In the genomic region with DNA sequence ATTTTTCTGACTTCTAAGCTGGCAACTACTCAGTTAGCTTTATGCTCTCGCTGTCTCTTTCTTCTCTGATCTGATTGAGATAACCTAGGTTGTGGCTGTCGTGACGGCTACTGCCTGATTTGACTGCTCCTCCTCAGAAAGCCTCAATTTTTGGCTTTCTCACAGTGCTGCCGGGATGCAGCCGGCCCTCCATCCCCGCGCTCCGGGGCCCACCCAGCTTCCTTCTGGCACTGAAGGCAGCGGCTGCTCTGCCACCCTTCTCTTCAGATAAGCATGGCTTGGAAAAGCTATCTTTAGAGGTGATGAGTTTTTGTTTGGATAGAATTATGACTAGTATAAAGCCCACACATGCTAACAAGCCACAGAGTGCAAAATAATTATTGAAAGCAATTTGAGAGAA, we compare ENCODE assay signal across 15 cellular contexts.
DNase-seq lines count a peak whose midpoint lies in the region; ATAC-seq and TF ChIP-seq lines count a peak whose summit lies in the region.
"Had no signal": no experiment of that assay in that cellular context is flagged by ENCODE, and none has a peak within 500 bp of the region (broad histone marks: within the 10 kb centered on the region; RNA-seq: fewer than 3 reads in every experiment).

No MANE protein-coding gene starts in this region.

- H3K4me2 ChIP-seq in GM23338, result no peak overlapping the region
- H3K4me2 ChIP-seq: A549 had no signal

- no peaks in the 10 kb centered on the region for H3K36me3 Mint-ChIP-seq in GM23338 (ENCODE audit: low read depth)
- H3K36me3 Mint-ChIP-seq in effector memory CD8-positive, alpha-beta T cell (ENCODE audit: insufficient read depth), result peaks cover 26% of the 10 kb centered on the region
- peaks cover 66% of the 10 kb centered on the region for H3K36me3 Mint-ChIP-seq in stimulated activated effector memory CD8-positive, alpha-beta T cell treated with anti-CD3 and anti-CD28 coated beads, Interleukin-12 subunit alpha, Interleukin-12 subunit beta, amount 100 ng/mL, for 72 hours
- H3K36me3 Mint-ChIP-seq: CD14-positive monocyte; CD8-positive, alpha-beta T cell; IgD-negative memory B cell had no signal

- DNase-seq in GM23338 (ENCODE audit: low spot score), result no peak
- DNase-seq in effector memory CD8-positive, alpha-beta T cell, result no peak
- no peak for DNase-seq in stimulated activated effector memory CD8-positive, alpha-beta T cell treated with anti-CD3 and anti-CD28 coated beads, Interleukin-12 subunit alpha, Interleukin-12 subunit beta, amount 100 ng/mL, for 72 hours (ENCODE audit: low spot score in 2 of 2)
- no peak for DNase-seq in NCI-H748 treated with DMSO at 0.1 percent for 48 hours (lab: John Stamatoyannopoulos, UW)
- DNase-seq: CD8-positive, alpha-beta T cell; COR-L47; DMS153; DMS79 treated with DMSO at 0.1 percent for 48 hours; GDM1; H9 had no signal

- H3K36me3 ChIP-seq in GM23338 (ENCODE audit: insufficient read depth) (no peaks in the 10 kb centered on the region), KOPT-K1 (ENCODE audit: insufficient read depth, low read length) (no peaks in the 10 kb centered on the region)

- H2AFZ ChIP-seq in GM23338, result 0 out of 2 replicates have a peak overlapping the region, but pooled peaks have one; percentile 34

- peak; percentile 24; the same call in 1 of the 3 replicates for ATAC-seq in GM23338
- peak; percentile 54 for ATAC-seq in effector memory CD8-positive, alpha-beta T cell (replicated peaks)
- peak; percentile 42 for ATAC-seq in stimulated activated effector memory CD8-positive, alpha-beta T cell treated with anti-CD3 and anti-CD28 coated beads, Interleukin-12 subunit alpha, Interleukin-12 subunit beta, amount 100 ng/mL, for 72 hours
- ATAC-seq in HG02678 (IDR thresholded peaks at IDR 0.05; ENCODE audit: unreplicated experiment), result no peak
- ATAC-seq: A549; CD8-positive, alpha-beta T cell had no signal

- H4K20me1 ChIP-seq in GM23338 (replicated peaks; ENCODE audit: insufficient read depth), result no peaks in the 10 kb centered on the region

- H3K4me1 Mint-ChIP-seq in GM23338, result peaks cover 12% of the 10 kb centered on the region; the same call in 2 of the 3 replicates
- peaks cover 0 to 16% of the 10 kb centered on the region in 2 donors for H3K4me1 Mint-ChIP-seq in effector memory CD8-positive, alpha-beta T cell (ENCODE audit: low read depth in 2 of 2)
- peaks cover 55% of the 10 kb centered on the region for H3K4me1 Mint-ChIP-seq in stimulated activated effector memory CD8-positive, alpha-beta T cell treated with anti-CD3 and anti-CD28 coated beads, Interleukin-12 subunit alpha, Interleukin-12 subunit beta, amount 100 ng/mL, for 72 hours

- no peaks in the 10 kb centered on the region for H3K9me3 Mint-ChIP-seq in GM23338
- peaks cover 0 to 5% of the 10 kb centered on the region in 2 donors for H3K9me3 Mint-ChIP-seq in effector memory CD8-positive, alpha-beta T cell
- no peaks in the 10 kb centered on the region for H3K9me3 Mint-ChIP-seq in stimulated activated effector memory CD8-positive, alpha-beta T cell treated with anti-CD3 and anti-CD28 coated beads, Interleukin-12 subunit alpha, Interleukin-12 subunit beta, amount 100 ng/mL, for 72 hours
- H3K9me3 Mint-ChIP-seq: CD8-positive, alpha-beta T cell; H9; IgD-negative memory B cell had no signal

- no peaks in the 10 kb centered on the region for H3K27me3 ChIP-seq in GM23338 (ENCODE audit: insufficient read depth)

- H3K79me2 ChIP-seq in GM23338 (replicated peaks; ENCODE audit: insufficient read depth), result no peaks in the 10 kb centered on the region

- no peaks in the 10 kb centered on the region for H3F3A ChIP-seq in GM23338 (replicated peaks; ENCODE audit: low read depth)

- no peak overlapping the region for H3K27ac ChIP-seq in GM23338 (ENCODE audit: low read depth)
- H3K27ac ChIP-seq in KOPT-K1 (ENCODE audit: low read depth, low read length, poor library complexity, severe bottlenecking), result peak overlapping the region; percentile 98
- H3K27ac ChIP-seq: A549 had no signal

- H3K4me1 ChIP-seq in GM23338 (ENCODE audit: insufficient read depth), result no peaks in the 10 kb centered on the region
- H3K4me1 ChIP-seq: A549 had no signal

- no peak overlapping the region for H3K4me3 Mint-ChIP-seq in GM23338
- H3K4me3 Mint-ChIP-seq in effector memory CD8-positive, alpha-beta T cell, result no peak overlapping the region
- H3K4me3 Mint-ChIP-seq in stimulated activated effector memory CD8-positive, alpha-beta T cell treated with anti-CD3 and anti-CD28 coated beads, Interleukin-12 subunit alpha, Interleukin-12 subunit beta, amount 100 ng/mL, for 72 hours, result peak overlapping the region; percentile 36
- H3K4me3 Mint-ChIP-seq: CD14-positive monocyte; CD8-positive, alpha-beta T cell; H9; IgD-negative memory B cell had no signal

- H3K9me3 ChIP-seq in KOPT-K1 (ENCODE audit: insufficient read depth, low read length, poor library complexity, severe bottlenecking), result no peaks in the 10 kb centered on the region
- H3K9me3 ChIP-seq: A549 had no signal

- H3K27me3 Mint-ChIP-seq in GM23338 (ENCODE audit: insufficient read depth, low read depth, poor library complexity), result no peaks in the 10 kb centered on the region
- H3K27me3 Mint-ChIP-seq in effector memory CD8-positive, alpha-beta T cell, result no peaks in the 10 kb centered on the region

- no peak overlapping the region for H3K27ac Mint-ChIP-seq in GM23338
- peak overlapping the region; percentile 32 to 75 for H3K27ac Mint-ChIP-seq in effector memory CD8-positive, alpha-beta T cell
- peak overlapping the region; percentile 83 for H3K27ac Mint-ChIP-seq in stimulated activated effector memory CD8-positive, alpha-beta T cell treated with anti-CD3 and anti-CD28 coated beads, Interleukin-12 subunit alpha, Interleukin-12 subunit beta, amount 100 ng/mL, for 72 hours
- H3K27ac Mint-ChIP-seq: CD8-positive, alpha-beta T cell; H9; IgD-negative memory B cell had no signal

- no peaks in the 10 kb centered on the region for H3K9me2 ChIP-seq in GM23338 (ENCODE audit: insufficient read depth)

- H3K4me3 ChIP-seq in GM23338, result no peak overlapping the region
- H3K4me3 ChIP-seq: A549 had no signal

- no peak for TF ChIP-seq CTCF in GM23338 (conservative IDR thresholded peaks at IDR 0.05; ENCODE audit: low read depth in 2 of 2)

TF ChIP-seq in GM23338, 12 proteins besides CTCF, POLR2A, EP300 and RAD21:
- no peak for TF ChIP-seq JUNB (IDR thresholded peaks at IDR 0.05; ENCODE audit: unreplicated experiment)
- TF ChIP-seq ZNF114 (CRISPR knock-in tag; IDR thresholded peaks at IDR 0.05), result no peak
- no peak for TF ChIP-seq EZH2 (IDR thresholded peaks at IDR 0.05; ENCODE audit: low read depth, unreplicated experiment)
- no peak for TF ChIP-seq ZNF462 (CRISPR knock-in tag; IDR thresholded peaks at IDR 0.05)
TF ChIP-seq in GM23338: peak in this region for 0.
